ENCODE assay signal across 8 cellular contexts in genomic region chr7:139106959-139107358, GRCh38. TPM values are rescaled to one million over a fixed set of nuclear protein-coding genes. Genes with fewer than 3 reads are reported as not detected.
DNase-seq lines count a peak whose midpoint lies in the region; ATAC-seq and TF ChIP-seq lines count a peak whose summit lies in the region.

No MANE protein-coding gene starts in this region.

- intact Hi-C loops in activated T-helper 2 cell treated with anti-CD3 and anti-CD28 coated beads, Interferon-gamma antibody, Interleukin-2, Interleukin-4, amounts not matched to agents 10 μg/mL and 5 μg/mL and 100 μg/mL, durations not matched to agents 14 hours and 24 hours and 36 hours (cut with micrococcal nuclease) = loop anchor here (5.0 kb wide), 1 partner anchor 1070 kb away; the partner anchor contains the start of gene KDM7A

- no peak for TF ChIP-seq CTCF in AG10803 (conservative IDR thresholded peaks at IDR 0.05; ENCODE audit: low read length)
- TF ChIP-seq CTCF in HL-60 (IDR thresholded peaks at IDR 0.05; ENCODE audit: insufficient read depth, low read length) = no peak

- TF ChIP-seq POLR2A in GM18505 (IDR thresholded peaks at IDR 0.05; ENCODE audit: borderline replicate concordance, extremely low read depth, insufficient read depth, insufficient read length) = no peak

- H3K9me3 Mint-ChIP-seq in activated T-helper 2 cell treated with anti-CD3 and anti-CD28 coated beads, Interferon-gamma antibody, Interleukin-2, Interleukin-4, amounts not matched to agents 10 μg/mL and 5 μg/mL and 100 μg/mL, durations not matched to agents 14 hours and 24 hours and 36 hours = peaks cover 8% of the 10 kb centered on the region
- H3K9me3 Mint-ChIP-seq in memory B cell = peaks cover 3% of the 10 kb centered on the region

- peak overlapping the region; percentile 91; the same call in 1 of the 2 replicates for H3K4me3 ChIP-seq in AG10803 (ENCODE audit: low read length)
- H3K4me3 ChIP-seq in HL-60 (replicated peaks; ENCODE audit: insufficient read depth, low read length) = peak overlapping the region; percentile 92

- peak overlapping the region; percentile 97 for H3K27ac ChIP-seq in HL-60 (replicated peaks)

- H3K27me3 Mint-ChIP-seq in activated T-helper 2 cell treated with anti-CD3 and anti-CD28 coated beads, Interferon-gamma antibody, Interleukin-2, Interleukin-4, amounts not matched to agents 10 μg/mL and 5 μg/mL and 100 μg/mL, durations not matched to agents 14 hours and 24 hours and 36 hours (ENCODE audit: low read depth) = no peaks in the 10 kb centered on the region
- no peaks in the 10 kb centered on the region for H3K27me3 Mint-ChIP-seq in memory B cell

- ATAC-seq in memory B cell (ENCODE audit: low read depth) (no peak), HG02938 (IDR thresholded peaks at IDR 0.05; ENCODE audit: unreplicated experiment) (no peak), GM18505 (IDR thresholded peaks at IDR 0.05; ENCODE audit: unreplicated experiment) (no peak), HG03354 (IDR thresholded peaks at IDR 0.05; ENCODE audit: poor library complexity, severe bottlenecking, unreplicated experiment) (no peak)

- DNase-seq in AG10803 (ENCODE audit: low read depth) (no peak), HL-60 (ENCODE audit: low read depth in 1 of 2, low spot score in 1 of 2) (no peak), memory B cell (ENCODE audit: low spot score in 2 of 2) (no peak)
- no peak for DNase-seq in activated T-helper 2 cell treated with anti-CD3 and anti-CD28 coated beads, Interferon-gamma antibody, Interleukin-2, Interleukin-4, amounts not matched to agents 10 μg/mL and 5 μg/mL and 100 μg/mL, durations not matched to agents 14 hours and 24 hours and 36 hours (ENCODE audit: low spot score)
- DNase-seq in activated effector memory CD4-positive, alpha-beta T cell treated with Interleukin-2 at 50 U/mL for 16 hours = no peak

- H3K27ac Mint-ChIP-seq in activated T-helper 2 cell treated with anti-CD3 and anti-CD28 coated beads, Interferon-gamma antibody, Interleukin-2, Interleukin-4, amounts not matched to agents 10 μg/mL and 5 μg/mL and 100 μg/mL, durations not matched to agents 14 hours and 24 hours and 36 hours = peak overlapping the region; percentile 94
- peak overlapping the region; percentile 98 for H3K27ac Mint-ChIP-seq in memory B cell

- peak overlapping the region; percentile 100 for H3K4me3 Mint-ChIP-seq in activated T-helper 2 cell treated with anti-CD3 and anti-CD28 coated beads, Interferon-gamma antibody, Interleukin-2, Interleukin-4, amounts not matched to agents 10 μg/mL and 5 μg/mL and 100 μg/mL, durations not matched to agents 14 hours and 24 hours and 36 hours (ENCODE audit: low read depth)
- H3K4me3 Mint-ChIP-seq in memory B cell = peak overlapping the region; percentile 100

- peaks cover 44% of the 10 kb centered on the region for H3K4me1 Mint-ChIP-seq in activated T-helper 2 cell treated with anti-CD3 and anti-CD28 coated beads, Interferon-gamma antibody, Interleukin-2, Interleukin-4, amounts not matched to agents 10 μg/mL and 5 μg/mL and 100 μg/mL, durations not matched to agents 14 hours and 24 hours and 36 hours (ENCODE audit: low read depth)
- peaks cover 37% of the 10 kb centered on the region for H3K4me1 Mint-ChIP-seq in memory B cell

- peaks cover 62% of the 10 kb centered on the region for H3K36me3 Mint-ChIP-seq in activated T-helper 2 cell treated with anti-CD3 and anti-CD28 coated beads, Interferon-gamma antibody, Interleukin-2, Interleukin-4, amounts not matched to agents 10 μg/mL and 5 μg/mL and 100 μg/mL, durations not matched to agents 14 hours and 24 hours and 36 hours (ENCODE audit: low read depth)
- peaks cover 15% of the 10 kb centered on the region for H3K36me3 Mint-ChIP-seq in memory B cell

- no peaks in the 10 kb centered on the region for H3K27me3 ChIP-seq in HL-60 (ENCODE audit: insufficient read depth, poor library complexity, severe bottlenecking)

RNA-seq across cellular contexts. Expression of gene ZC3HAV1, which starts 2.6 kb away (rescaled TPM):
- total RNA-seq in activated T-helper 2 cell treated with anti-CD3 and anti-CD28 coated beads, Interferon-gamma antibody, Interleukin-2, Interleukin-4, amounts not matched to agents 10 μg/mL and 5 μg/mL and 100 μg/mL, durations not matched to agents 14 hours and 24 hours and 36 hours = 76.0 and 77.1 TPM in 2 replicates
